ENCODE assay signal across 8 cellular contexts in the genomic region with DNA sequence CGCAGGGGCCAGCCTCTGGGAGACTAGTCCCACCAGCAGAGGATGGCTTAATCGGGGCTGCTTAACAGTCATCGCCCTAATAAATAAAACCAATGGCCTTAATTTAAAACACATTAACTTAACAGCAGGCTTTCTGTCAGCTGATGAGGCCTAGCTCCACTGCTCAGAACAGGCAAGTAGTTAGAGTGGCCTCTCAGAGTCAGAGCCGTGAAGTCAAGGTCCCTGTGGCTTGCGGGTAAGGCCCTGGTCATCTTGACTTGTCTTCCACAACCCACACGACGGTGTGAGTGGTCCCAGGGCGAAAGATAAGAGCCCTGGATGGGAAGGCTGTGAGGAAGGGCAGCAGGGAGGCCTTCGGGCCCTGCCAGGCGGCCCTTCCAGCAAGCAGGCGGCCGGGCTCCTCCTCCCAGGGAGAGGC. TPM values are rescaled to one million over a fixed set of nuclear protein-coding genes. Genes with fewer than 3 reads are reported as not detected.
DNase-seq lines count a peak whose midpoint lies in the region; TF ChIP-seq lines count a peak whose summit lies in the region.

No MANE protein-coding gene starts in this region.

- no peaks in the 10 kb centered on the region for H3K9me2 ChIP-seq in SK-N-SH

- H3K27me3 ChIP-seq in SK-N-SH (ENCODE audit: insufficient read depth), result no peaks in the 10 kb centered on the region

- no peaks in the 10 kb centered on the region for H3K36me3 ChIP-seq in SK-N-SH (replicated peaks in 1 of 2; ENCODE audit: control insufficient read depth in 1 of 2, insufficient read depth in 2 of 2, low read length in 1 of 2)

- H4K20me1 ChIP-seq in SK-N-SH (ENCODE audit: insufficient read depth), result no peaks in the 10 kb centered on the region; the same call in 1 of the 2 replicates

- DNase-seq in AG09309 (ENCODE audit: low read depth) (no peak), GM20000 (ENCODE audit: low spot score) (peak; percentile 34), SK-N-SH (peak; percentile 72), fibroblast of gingiva (ENCODE audit: low read depth) (peak; percentile 59), pons (ENCODE audit: low spot score) (peak; percentile 26), Kasumi-1 (lab: John Stamatoyannopoulos, UW) (no peak), amygdala (lab: John Stamatoyannopoulos, UW) (no peak)
- no peak for DNase-seq in effector CD4-positive, alpha-beta T cell

- H2AFZ ChIP-seq in SK-N-SH (ENCODE audit: low read depth), result peak overlapping the region; percentile 54; the same call in 1 of the 2 replicates

- peaks cover 18 to 62% of the 10 kb centered on the region in 2 experiments for H3K4me1 ChIP-seq in SK-N-SH (ENCODE audit: control insufficient read depth in 1 of 2, insufficient read depth in 2 of 2, low read depth in 1 of 2, low read length in 1 of 2)

- peaks cover 49% of the 10 kb centered on the region for H3K79me2 ChIP-seq in SK-N-SH (ENCODE audit: insufficient read depth)

- peak overlapping the region; percentile 55 for H3K4me3 ChIP-seq in AG09309 (ENCODE audit: control insufficient read depth, low read depth, low read length)
- H3K4me3 ChIP-seq in SK-N-SH (ENCODE audit: low read depth in 2 of 2, low read length in 1 of 2), result peak overlapping the region; percentile 63 to 72

- peak overlapping the region; percentile 83 to 97 for H3K27ac ChIP-seq in SK-N-SH (ENCODE audit: low read depth in 2 of 2, low read length in 1 of 2)

- H3K9me3 ChIP-seq in SK-N-SH, result no peaks in the 10 kb centered on the region

- no peaks in the 10 kb centered on the region for H3F3A ChIP-seq in SK-N-SH (replicated peaks; ENCODE audit: insufficient read depth)

- TF ChIP-seq EP300 in SK-N-SH (IDR thresholded peaks at IDR 0.05; ENCODE audit: borderline replicate concordance in 1 of 2, low read depth in 1 of 2, low read length in 1 of 2), result peak in 1 of 2 experiments; percentile 35; a peak in 1 of 4 replicates

- peak overlapping the region; percentile 96 for H3K4me2 ChIP-seq in SK-N-SH

- H3K9ac ChIP-seq in SK-N-SH, result peak overlapping the region; percentile 90

- TF ChIP-seq CTCF in AG09309 (IDR thresholded peaks at IDR 0.05; ENCODE audit: control insufficient read depth, insufficient read depth, low read depth, low read length, missing control alignments) (no peak), GM20000 (IDR thresholded peaks at IDR 0.05; ENCODE audit: extremely low read depth, missing control alignments) (no peak), SK-N-SH (IDR thresholded peaks at IDR 0.05) (no peak)

- POLR2A ChIA-PET in SK-N-SH (lab: Yijun Ruan, JAX), result interaction anchor here (0.9 to 1.2 kb wide), 3 partner anchors 10 to 587 kb away, joined by 3 to 4 read pairs (median 4); partner anchors contain the start of gene LSG1

- no peak for TF ChIP-seq RAD21 in SK-N-SH (IDR thresholded peaks at IDR 0.05; ENCODE audit: low read length)

- CTCF ChIA-PET in SK-N-SH (lab: Yijun Ruan, JAX), result interaction anchor here (0.7 to 5.9 kb wide), 13 partner anchors 11 to 587 kb away, joined by 3 to 50 read pairs (median 4); partner anchors contain the start of gene LSG1

- WGBS in SK-N-SH (ENCODE audit: low lambda C conversion rate), result 52% methylated on average over 7 of the region's 12 CpGs

TF ChIP-seq in SK-N-SH, 30 proteins besides CTCF, POLR2A, EP300 and RAD21:
- TF ChIP-seq MXI1 (IDR thresholded peaks at IDR 0.05; ENCODE audit: low read depth, low read length), result no peak; the same call in 1 of the 2 replicates
- TF ChIP-seq, protein P1, sequence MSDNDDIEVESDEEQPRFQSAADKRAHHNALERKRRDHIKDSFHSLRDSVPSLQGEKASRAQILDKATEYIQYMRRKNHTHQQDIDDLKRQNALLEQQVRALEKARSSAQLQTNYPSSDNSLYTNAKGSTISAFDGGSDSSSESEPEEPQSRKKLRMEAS (IDR thresholded peaks at IDR 0.05; ENCODE audit: low read depth), result no peak
TF ChIP-seq in SK-N-SH: peak in this region for 0.

RNA-seq across cellular contexts. Expression of gene XXYLT1, which starts 11.8 kb away (rescaled TPM):
- polyA plus RNA-seq in SK-N-SH (2012; rRNA removed), result 22.1 and 22.6 TPM in 2 replicates
- 16.8 and 22.2 TPM in 2 replicates for polyA plus RNA-seq in SK-N-SH (2012; cell fraction: cytosol; rRNA removed)
- polyA plus RNA-seq in SK-N-SH (2012; cell fraction: nucleus; rRNA removed), result 18.7 and 23.2 TPM in 2 replicates

Comparison
In these comparisons a context has a peak if more than half of its experiments do, and no peak if none do; other contexts are left out.
1. DNase-seq: peak in GM20000 (single experiment), SK-N-SH (single experiment), fibroblast of gingiva (single experiment) and pons (single experiment); none in AG09309 (single experiment), effector CD4-positive, alpha-beta T cell (single experiment), Kasumi-1 (0 of 2) and amygdala (0 of 56).